ENCODE assay signal across 8 cellular contexts in the genomic region with DNA sequence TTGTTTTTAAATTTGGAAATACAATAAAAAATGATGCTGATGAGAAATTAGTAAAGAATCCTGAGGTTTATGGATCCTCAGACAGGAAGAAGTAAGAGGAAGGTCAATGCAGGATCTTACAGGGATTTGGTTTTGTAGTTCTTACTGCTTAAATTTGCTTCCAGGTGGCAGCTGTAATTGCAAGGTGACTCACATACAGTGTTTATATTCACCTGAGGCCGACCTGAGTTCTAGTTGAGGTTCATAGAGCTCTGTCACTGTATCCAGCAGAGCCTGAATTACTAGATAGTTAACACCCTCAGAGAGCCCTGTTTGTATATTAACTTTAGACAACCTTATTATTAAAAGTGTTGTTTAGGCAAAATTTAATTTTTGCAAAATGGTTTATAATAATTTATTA. TPM values are rescaled to one million over a fixed set of nuclear protein-coding genes. Genes with fewer than 3 reads are reported as not detected.
DNase-seq lines count a peak whose midpoint lies in the region; ATAC-seq and TF ChIP-seq lines count a peak whose summit lies in the region.

No MANE protein-coding gene starts in this region.

- intact Hi-C loops in OCI-LY7 (cut with micrococcal nuclease; ENCODE audit: unreplicated experiment), result loop anchor here (10.0 kb wide), 2 partner anchors 591 to 989 kb away; a partner anchor contains a TSS
- intact Hi-C loops in sigmoid colon (cut with DNase I), result loop anchor here (2.0 kb wide), 2 partner anchors 21 to 67 kb away; no protein-coding TSS in a partner anchor
- intact Hi-C loops in posterior vena cava (cut with DNase I), result no loop called here

- DNase-seq in GM12864 (ENCODE audit: low read depth) (no peak), OCI-LY7 (ENCODE audit: low spot score) (no peak), endothelial cell (ENCODE audit: low spot score) (no peak), sigmoid colon (no peak), posterior vena cava (ENCODE audit: low spot score) (no peak), hepatic stellate cell (ENCODE audit: low spot score) (no peak)

- H3K9me3 ChIP-seq in OCI-LY7 (ENCODE audit: low read length) (no peaks in the 10 kb centered on the region), sigmoid colon (no peaks in the 10 kb centered on the region)

- H3K36me3 Mint-ChIP-seq in endothelial cell (ENCODE audit: low read depth, unreplicated experiment), result peaks cover 19% of the 10 kb centered on the region

- TF ChIP-seq EP300 in sigmoid colon (IDR thresholded peaks at IDR 0.05), result no peak

- H3K27ac ChIP-seq in OCI-LY7 (ENCODE audit: low read depth, low read length, poor library complexity, severe bottlenecking), result no peak overlapping the region
- peak overlapping the region; percentile 89 to 99 (median 98) for H3K27ac ChIP-seq in sigmoid colon

- H4K20me1 ChIP-seq in OCI-LY7 (ENCODE audit: insufficient read depth, low read length), result peaks cover 20% of the 10 kb centered on the region

- no peak for TF ChIP-seq POLR2A in sigmoid colon (IDR thresholded peaks at IDR 0.05)

- H3K27ac Mint-ChIP-seq in endothelial cell (ENCODE audit: unreplicated experiment), result peak overlapping the region; percentile 97

- H3K4me3 Mint-ChIP-seq in endothelial cell (ENCODE audit: unreplicated experiment), result peak overlapping the region; percentile 94

- H3K36me3 ChIP-seq in OCI-LY7 (ENCODE audit: insufficient read depth, low read length) (peaks cover 23% of the 10 kb centered on the region; the same call in 1 of the 2 replicates), sigmoid colon (peaks cover 0 to 13% (median 3%) of the 10 kb centered on the region in 4 donors)

- no peak for TF ChIP-seq CTCF in GM12864 (IDR thresholded peaks at IDR 0.05; ENCODE audit: low read depth, low read length, missing control alignments)
- TF ChIP-seq CTCF in OCI-LY7 (conservative IDR thresholded peaks at IDR 0.05; ENCODE audit: low read length), result no peak
- no peak for TF ChIP-seq CTCF in endothelial cell (IDR thresholded peaks at IDR 0.05; ENCODE audit: unreplicated experiment)
- no peak for TF ChIP-seq CTCF in sigmoid colon (IDR thresholded peaks at IDR 0.05)

- peaks cover 31% of the 10 kb centered on the region for H3K4me1 Mint-ChIP-seq in endothelial cell (ENCODE audit: unreplicated experiment)

- peaks cover 39% of the 10 kb centered on the region for H3K4me1 ChIP-seq in OCI-LY7 (ENCODE audit: insufficient read depth, low read length, poor library complexity, severe bottlenecking)
- H3K4me1 ChIP-seq in sigmoid colon, result peaks cover 0 to 35% (median 27%) of the 10 kb centered on the region in 4 donors

- no peaks in the 10 kb centered on the region for H3K9me2 ChIP-seq in OCI-LY7 (ENCODE audit: insufficient read depth, low read length)

- WGBS in sigmoid colon, 2 donors, result 20 to 69% methylated on average over 1 of the region's 1 CpG

- ATAC-seq in HG02610 (IDR thresholded peaks at IDR 0.05; ENCODE audit: unreplicated experiment) (no peak), GM19328 (IDR thresholded peaks at IDR 0.05; ENCODE audit: unreplicated experiment) (no peak)

- H3K9me3 Mint-ChIP-seq in endothelial cell (ENCODE audit: unreplicated experiment), result no peaks in the 10 kb centered on the region

- peak overlapping the region; percentile 14; the same call in 1 of the 2 replicates for H3K4me3 ChIP-seq in GM12864 (ENCODE audit: low read depth, low read length)
- peak overlapping the region; percentile 75 for H3K4me3 ChIP-seq in OCI-LY7 (ENCODE audit: low read depth, low read length, poor library complexity, severe bottlenecking)
- H3K4me3 ChIP-seq in sigmoid colon, result no peak overlapping the region

- peaks cover 49% of the 10 kb centered on the region for H3K79me2 ChIP-seq in OCI-LY7 (ENCODE audit: insufficient read depth, low read depth, low read length)

- CTCF ChIA-PET in OCI-LY7 (lab: Charles Lee; ENCODE audit: unreplicated experiment), result no interaction called here

- POLR2A ChIA-PET in OCI-LY7 (lab: Charles Lee), result interaction anchor here (0.6 to 3.7 kb wide), 3 partner anchors 9 to 78 kb away, joined by 3 to 16 read pairs (median 3); no protein-coding TSS in a partner anchor

- no TSS peak for BruUV-seq in OCI-LY7 (replicated peaks; lab: Mats Ljungman, UMichigan)

- H3K27me3 ChIP-seq in sigmoid colon, result no peaks in the 10 kb centered on the region

- peaks cover 19% of the 10 kb centered on the region for H3K27me3 Mint-ChIP-seq in endothelial cell (ENCODE audit: unreplicated experiment)

- peak overlapping the region; percentile 79; the same call in 1 of the 2 replicates for H2AFZ ChIP-seq in OCI-LY7 (ENCODE audit: low read length)

- H3K4me2 ChIP-seq in OCI-LY7 (ENCODE audit: low read length), result peak overlapping the region; percentile 74

RNA-seq across cellular contexts. Expression of a gene that starts 1.4 kb away (rescaled TPM):
- total RNA-seq in OCI-LY7 (2014; rRNA removed; shearing (Covaris generic)), result 31.3 and 32.0 TPM in 2 replicates
- total RNA-seq in OCI-LY7 (2022), result 77.5 and 78.3 TPM in 2 replicates
- 126 TPM for total RNA-seq in endothelial cell (ENCODE audit: unreplicated experiment)
- 100 to 1,000 TPM in 1 of 4 donors, 10 to 100 TPM in 3; 63.3 to 105 (median 66.6) TPM for total RNA-seq in sigmoid colon
- 10 to 100 TPM; 27.6 to 30.7 (median 28.8) TPM for polyA plus RNA-seq in sigmoid colon
- total RNA-seq in posterior vena cava, result 10 to 100 TPM; 68.6 to 72.8 TPM

Comparison
In these comparisons a context has a peak if more than half of its experiments do, and no peak if none do; other contexts are left out.
1. H3K4me3 ChIP-seq: peak in GM12864 (single experiment) and OCI-LY7 (single experiment); none in sigmoid colon (0 of 4).
2. intact Hi-C loops: an anchor here in OCI-LY7 (10.0 kb wide) and sigmoid colon (2.0 kb wide); none called in posterior vena cava.